ENCODE assay signal across 1 cellular context in genomic region chr5:141077826-141078225, GRCh38.
TF ChIP-seq lines count a peak whose summit lies in the region.

No MANE protein-coding gene starts in this region.

TF ChIP-seq in IMR-90, 13 proteins besides CTCF, POLR2A, EP300 and RAD21:
- no peak for TF ChIP-seq FOS (IDR thresholded peaks at IDR 0.05; ENCODE audit: low read depth, low read length)
- no peak for TF ChIP-seq MAZ (IDR thresholded peaks at IDR 0.05; ENCODE audit: borderline replicate concordance, low read depth, low read length)
- TF ChIP-seq NFE2L2 (IDR thresholded peaks at IDR 0.05; ENCODE audit: low read depth, low read length) = no peak
- TF ChIP-seq ELK1 (IDR thresholded peaks at IDR 0.05; ENCODE audit: borderline replicate concordance, low read depth, low read length) = no peak
- TF ChIP-seq MAFK (IDR thresholded peaks at IDR 0.05; ENCODE audit: low read depth, low read length) = no peak
- TF ChIP-seq MXI1 (IDR thresholded peaks at IDR 0.05; ENCODE audit: borderline replicate concordance, low read depth, low read length) = no peak
- no peak for TF ChIP-seq CEBPB (IDR thresholded peaks at IDR 0.05; ENCODE audit: low read depth, low read length)
- TF ChIP-seq SMC3 (IDR thresholded peaks at IDR 0.05; ENCODE audit: low read depth, low read length) = no peak
- TF ChIP-seq RCOR1 (IDR thresholded peaks at IDR 0.05; ENCODE audit: insufficient replicate concordance, low read length) = no peak
- no peak for TF ChIP-seq CHD1 (IDR thresholded peaks at IDR 0.05; ENCODE audit: low read depth, low read length)
- no peak for TF ChIP-seq BHLHE40 (IDR thresholded peaks at IDR 0.05; ENCODE audit: low read depth, low read length)
- TF ChIP-seq RFX5 (IDR thresholded peaks at IDR 0.05; ENCODE audit: low read depth, low read length) = no peak
TF ChIP-seq in IMR-90: peak in this region for 0.
